34 cellular contexts compared by ENCODE assay signal in the genomic region with DNA sequence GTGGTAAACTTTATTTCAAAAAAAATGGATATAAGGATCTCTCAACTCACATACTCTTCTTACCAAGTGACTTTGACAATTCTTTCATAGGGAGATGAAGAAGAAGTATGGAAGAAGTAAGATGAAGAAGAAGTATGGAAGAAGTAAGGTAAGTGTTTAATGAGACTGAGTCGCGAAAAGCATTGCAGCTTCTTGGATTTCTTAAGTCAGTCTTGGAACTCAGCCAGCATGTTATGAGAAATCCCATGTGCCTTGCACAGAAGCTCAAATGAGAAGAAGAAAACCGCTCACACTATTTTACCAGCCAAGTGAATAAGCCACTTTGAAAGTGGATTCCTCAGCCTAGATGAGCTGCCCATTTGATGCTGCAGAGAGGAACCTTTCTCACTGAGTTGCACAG.
A peak's percentile ranks its signal among the peaks of the same experiment; 100 is the strongest.
DNase-seq lines count a peak whose midpoint lies in the region; ATAC-seq, FAIRE-seq and TF ChIP-seq lines count a peak whose summit lies in the region.
"Had no signal": no experiment of that assay in that cellular context is flagged by ENCODE, and none has a peak within 500 bp of the region (broad histone marks: within the 10 kb centered on the region; RNA-seq: fewer than 3 reads in every experiment).

No MANE protein-coding gene starts in this region.

- no peaks in the 10 kb centered on the region for H3K4me1 ChIP-seq in IMR-90 (ENCODE audit: control insufficient read depth, insufficient read depth, low read length)
- H3K4me1 ChIP-seq in astrocyte (ENCODE audit: insufficient read depth, low read length), result no peaks in the 10 kb centered on the region
- H3K4me1 ChIP-seq: ascending aorta, esophagus squamous epithelium, left ventricle myocardium inferior, right lobe of liver, stomach, thyroid gland, vagina had no signal

- H3K23ac ChIP-seq in IMR-90 (ENCODE audit: low read depth, low read length), result no peak overlapping the region

- CTCF ChIA-PET in IMR-90 (lab: Yijun Ruan, JAX), result no interaction called here

- in situ Hi-C loops in IMR-90 (cut with MboI; ENCODE audit: low sequenced_read_pairs), result no loop called here

- H3K56ac ChIP-seq in IMR-90 (ENCODE audit: extremely low read depth, insufficient read depth, low read length), result no peak overlapping the region

- WGBS in IMR-90 (ENCODE audit: extremely low coverage in 2 of 2, insufficient read length in 1 of 2), 2 experiments, result no CpG with 5 or more reads among the region's 3 CpGs

- H3K9me1 ChIP-seq in IMR-90 (ENCODE audit: insufficient read depth, low read length), result no peaks in the 10 kb centered on the region

- H3K9me3 ChIP-seq in IMR-90 (ENCODE audit: control insufficient read depth, insufficient read depth, low read length) (no peaks in the 10 kb centered on the region), astrocyte (ENCODE audit: insufficient read depth, low read depth, low read length) (no peaks in the 10 kb centered on the region)
- H3K9me3 ChIP-seq: ascending aorta, esophagus squamous epithelium, left ventricle myocardium inferior, right lobe of liver, stomach, thyroid gland, vagina had no signal

- no peak overlapping the region for H2BK120ac ChIP-seq in IMR-90 (ENCODE audit: low read depth, low read length)

- H3K79me2 ChIP-seq in astrocyte (ENCODE audit: insufficient read depth, low read length), result no peaks in the 10 kb centered on the region

- no peak overlapping the region for H2BK5ac ChIP-seq in IMR-90 (ENCODE audit: low read depth, low read length, poor library complexity, severe bottlenecking)

- intact Hi-C loops in IMR-90 (cut with micrococcal nuclease), result no loop called here

- no peak for TF ChIP-seq RAD21 in IMR-90 (IDR thresholded peaks at IDR 0.05; ENCODE audit: low read length)

- H2AFZ ChIP-seq in IMR-90 (replicated peaks; ENCODE audit: low read length, poor library complexity), result no peak overlapping the region
- H2AFZ ChIP-seq in astrocyte (ENCODE audit: low read depth, low read length), result no peak overlapping the region

- dilution Hi-C loops in IMR-90 (cut with HindIII; ENCODE audit: low sequenced_read_pairs, unreplicated experiment), result no loop called here

- peak; percentile 48 for DNase-seq in IMR-90
- DNase-seq in astrocyte (ENCODE audit: low read depth), result peak; percentile 8
- DNase-seq in fibroblast of peridontal ligament (ENCODE audit: extremely low read depth), result peak; percentile 10
- DNase-seq in skeletal muscle cell (ENCODE audit: low read depth), result peak; percentile 36
- DNase-seq in naive thymus-derived CD8-positive, alpha-beta T cell, result no peak
- DNase-seq in NCI-H2029 treated with DMSO at 0.1 percent for 48 hours (lab: John Stamatoyannopoulos, UW), result no peak
- DNase-seq: activated CD4-positive, alpha-beta T cell treated with anti-CD3 and anti-CD28 coated beads, Interleukin-2, amount 50 U/mL, for 4 hours; activated CD8-positive, alpha-beta memory T cell treated with anti-CD3 and anti-CD28 coated beads, Interleukin-2, amount 10 ng/mL, durations not matched to agents 7 days and 5 days; activated gamma-delta T cell; activated naive CD8-positive, alpha-beta T cell treated with anti-CD3 and anti-CD28 coated beads for 36 hours; activated T-cell treated with anti-CD3 and anti-CD28 coated beads, Interleukin-2, amount 50 U/mL, for 4 hours; C1 segment of cervical spinal cord; central memory CD4-positive, alpha-beta T cell; dermis blood vessel endothelial cell; DMS153; esophagus squamous epithelium; glutamatergic neuron; islet precursor cell; left ventricle myocardium inferior; mesendoderm; NCI-H1092 treated with DMSO at 0.1 percent for 48 hours; NCI-H1694 treated with DMSO at 0.1 percent for 48 hours; NCI-H524 treated with DMSO at 0.1 percent for 48 hours; PC-3; right lobe of liver; stimulated activated CD4-positive, alpha-beta T cell treated with anti-CD3 and anti-CD28 coated beads, Interleukin-4, amount 100 ng/mL, for 1 hour; stomach; thyroid gland had no signal

- H3K27me3 ChIP-seq in IMR-90 (ENCODE audit: control insufficient read depth, insufficient read depth, low read length) (no peaks in the 10 kb centered on the region), astrocyte (ENCODE audit: insufficient read depth, low read length) (no peaks in the 10 kb centered on the region)
- H3K27me3 ChIP-seq: ascending aorta, esophagus squamous epithelium, right lobe of liver, stomach, thyroid gland, vagina had no signal

- no peaks in the 10 kb centered on the region for H3K79me1 ChIP-seq in IMR-90 (ENCODE audit: low read depth in 1 of 2, low read length in 2 of 2)

- no peaks in the 10 kb centered on the region for H3K27me3 Mint-ChIP-seq in astrocyte (ENCODE audit: low read depth, unreplicated experiment)
- no peaks in the 10 kb centered on the region for H3K27me3 Mint-ChIP-seq in naive thymus-derived CD8-positive, alpha-beta T cell
- H3K27me3 Mint-ChIP-seq: activated CD8-positive, alpha-beta memory T cell treated with anti-CD3 and anti-CD28 coated beads, Interleukin-2, amount 10 ng/mL, durations not matched to agents 7 days and 5 days; activated naive CD8-positive, alpha-beta T cell treated with anti-CD3 and anti-CD28 coated beads for 36 hours had no signal

- no peak overlapping the region for H4K91ac ChIP-seq in IMR-90 (ENCODE audit: insufficient read depth, low read depth, low read length)

- BruUV-seq in IMR-90 (replicated peaks; lab: Mats Ljungman, UMichigan), result no TSS peak

- no peak overlapping the region for H3K4ac ChIP-seq in IMR-90 (ENCODE audit: low read depth, low read length)

- H2BK15ac ChIP-seq in IMR-90 (ENCODE audit: low read depth, low read length), result no peak overlapping the region

- H3K4me3 ChIP-seq in IMR-90 (ENCODE audit: insufficient read depth, low read depth, low read length) (no peak overlapping the region), astrocyte (ENCODE audit: insufficient read depth, low read depth, low read length) (no peak overlapping the region), skeletal muscle cell (ENCODE audit: low read depth, low read length) (no peak overlapping the region)
- H3K4me3 ChIP-seq: ascending aorta, esophagus squamous epithelium, left ventricle myocardium inferior, right lobe of liver, SK-N-MC, stomach, thyroid gland, vagina had no signal

- H3K14ac ChIP-seq in IMR-90 (replicated peaks; ENCODE audit: low read depth, low read length), result no peak overlapping the region

- H3K36me3 ChIP-seq in IMR-90 (ENCODE audit: control insufficient read depth, insufficient read depth, low read length), result no peaks in the 10 kb centered on the region
- no peaks in the 10 kb centered on the region for H3K36me3 ChIP-seq in astrocyte (ENCODE audit: insufficient read depth, low read length)
- H3K36me3 ChIP-seq: ascending aorta, esophagus squamous epithelium, left ventricle myocardium inferior, right lobe of liver, stomach, thyroid gland, vagina had no signal

- H3K27ac ChIP-seq in IMR-90 (ENCODE audit: insufficient read depth, low read length) (no peak overlapping the region), astrocyte (ENCODE audit: low read depth, low read length) (no peak overlapping the region)
- H3K27ac ChIP-seq: ascending aorta, esophagus squamous epithelium, left ventricle myocardium inferior, right lobe of liver, SK-N-MC, stomach, thyroid gland, vagina had no signal

- no peak overlapping the region for H3K4me3 Mint-ChIP-seq in astrocyte (ENCODE audit: unreplicated experiment)
- H3K4me3 Mint-ChIP-seq in naive thymus-derived CD8-positive, alpha-beta T cell, result no peak overlapping the region
- H3K4me3 Mint-ChIP-seq: activated CD8-positive, alpha-beta memory T cell treated with anti-CD3 and anti-CD28 coated beads, Interleukin-2, amount 10 ng/mL, durations not matched to agents 7 days and 5 days; activated naive CD8-positive, alpha-beta T cell treated with anti-CD3 and anti-CD28 coated beads for 36 hours; activated T-cell treated with anti-CD3 and anti-CD28 coated beads, Interleukin-2, amount 50 U/mL, for 4 hours had no signal

- no peak overlapping the region for H2AK9ac ChIP-seq in IMR-90 (replicated peaks; ENCODE audit: low read depth, low read length, poor library complexity)

- no peak for TF ChIP-seq CTCF in IMR-90 (conservative IDR thresholded peaks at IDR 0.05; ENCODE audit: low read depth, low read length)
- no peak for TF ChIP-seq CTCF in astrocyte (IDR thresholded peaks at IDR 0.05; ENCODE audit: insufficient read depth, low read depth, low read length)

- no peak for TF ChIP-seq POLR2A in IMR-90 (IDR thresholded peaks at IDR 0.05; ENCODE audit: low read depth, low read length)

- H3K18ac ChIP-seq in IMR-90 (ENCODE audit: low read depth, low read length), result no peak overlapping the region

- no peaks in the 10 kb centered on the region for H3K4me1 Mint-ChIP-seq in astrocyte (ENCODE audit: low read depth, unreplicated experiment)
- H3K4me1 Mint-ChIP-seq in naive thymus-derived CD8-positive, alpha-beta T cell, result no peaks in the 10 kb centered on the region
- H3K4me1 Mint-ChIP-seq: activated CD8-positive, alpha-beta memory T cell treated with anti-CD3 and anti-CD28 coated beads, Interleukin-2, amount 10 ng/mL, durations not matched to agents 7 days and 5 days; activated naive CD8-positive, alpha-beta T cell treated with anti-CD3 and anti-CD28 coated beads for 36 hours had no signal

- no peak overlapping the region for H3K9ac ChIP-seq in IMR-90 (ENCODE audit: low read depth, low read length)
- no peak overlapping the region for H3K9ac ChIP-seq in astrocyte (ENCODE audit: low read length)

- H3K4me2 ChIP-seq in IMR-90 (ENCODE audit: low read depth, low read length) (no peak overlapping the region), astrocyte (ENCODE audit: low read length) (no peak overlapping the region)

- H4K8ac ChIP-seq in IMR-90 (ENCODE audit: low read depth in 2 of 2, low read length in 2 of 2), result no peak overlapping the region

- no peak overlapping the region for H2AK5ac ChIP-seq in IMR-90 (ENCODE audit: low read depth, low read length)

- FAIRE-seq in astrocyte (lab: Jason Lieb, UNC), result no peak
- FAIRE-seq: GM12892 had no signal

- no peak overlapping the region for H2BK20ac ChIP-seq in IMR-90 (ENCODE audit: low read depth, low read length)

- H4K20me1 ChIP-seq in IMR-90 (ENCODE audit: insufficient read depth, low read length) (no peaks in the 10 kb centered on the region), astrocyte (ENCODE audit: insufficient read depth, low read length) (no peaks in the 10 kb centered on the region)

- no peak overlapping the region for H3K27ac Mint-ChIP-seq in astrocyte (ENCODE audit: unreplicated experiment)
- H3K27ac Mint-ChIP-seq in naive thymus-derived CD8-positive, alpha-beta T cell, result no peak overlapping the region
- H3K27ac Mint-ChIP-seq: activated CD8-positive, alpha-beta memory T cell treated with anti-CD3 and anti-CD28 coated beads, Interleukin-2, amount 10 ng/mL, durations not matched to agents 7 days and 5 days; activated naive CD8-positive, alpha-beta T cell treated with anti-CD3 and anti-CD28 coated beads for 36 hours had no signal

- POLR2A ChIA-PET in IMR-90 (lab: Charles Lee; ENCODE audit: unreplicated experiment), result no interaction called here
- POLR2A ChIA-PET in naive thymus-derived CD8-positive, alpha-beta T cell (lab: Charles Lee), result no interaction called here

- H3K9me3 Mint-ChIP-seq in astrocyte (ENCODE audit: unreplicated experiment), result peaks cover 3% of the 10 kb centered on the region
- peaks cover 0 to 4% (median 0%) of the 10 kb centered on the region in 9 donors for H3K9me3 Mint-ChIP-seq in naive thymus-derived CD8-positive, alpha-beta T cell
- H3K9me3 Mint-ChIP-seq: activated naive CD8-positive, alpha-beta T cell treated with anti-CD3 and anti-CD28 coated beads for 36 hours had no signal

- ATAC-seq in IMR-90 (ENCODE audit: low read depth) (no peak), HG03045 (IDR thresholded peaks at IDR 0.05; ENCODE audit: unreplicated experiment) (no peak)
- ATAC-seq in naive thymus-derived CD8-positive, alpha-beta T cell, result no peak
- ATAC-seq: activated CD8-positive, alpha-beta memory T cell treated with anti-CD3 and anti-CD28 coated beads, Interleukin-2, amount 10 ng/mL, durations not matched to agents 7 days and 5 days; activated T-cell treated with anti-CD3 and anti-CD28 coated beads, Interleukin-2, amount 50 U/mL, for 4 hours; HCT116; PC-3; right lobe of liver had no signal

- H4K5ac ChIP-seq in IMR-90 (ENCODE audit: low read depth, low read length), result no peak overlapping the region

- no peaks in the 10 kb centered on the region for H3K36me3 Mint-ChIP-seq in astrocyte (ENCODE audit: low read depth, unreplicated experiment)
- peaks cover 0 to 15% (median 4%) of the 10 kb centered on the region in 3 donors for H3K36me3 Mint-ChIP-seq in naive thymus-derived CD8-positive, alpha-beta T cell
- H3K36me3 Mint-ChIP-seq: activated CD8-positive, alpha-beta memory T cell treated with anti-CD3 and anti-CD28 coated beads, Interleukin-2, amount 10 ng/mL, durations not matched to agents 7 days and 5 days; activated naive CD8-positive, alpha-beta T cell treated with anti-CD3 and anti-CD28 coated beads for 36 hours had no signal

Comparison
In these comparisons a context has a peak if more than half of its experiments do, and no peak if none do; other contexts are left out.
1. DNase-seq: peak in IMR-90 (single experiment), astrocyte (single experiment), fibroblast of peridontal ligament (single experiment) and skeletal muscle cell (single experiment); none in naive thymus-derived CD8-positive, alpha-beta T cell (0 of 10) and NCI-H2029 treated with DMSO at 0.1 percent for 48 hours (single experiment).